1 cellular context compared by ENCODE assay signal in genomic region chr10:95415631-95416031, GRCh38.
TF ChIP-seq lines count a peak whose summit lies in the region.

No MANE protein-coding gene starts in this region.

TF ChIP-seq in H1, 55 proteins besides CTCF, POLR2A, EP300 and RAD21:
- no peak for TF ChIP-seq JUN (IDR thresholded peaks at IDR 0.05; ENCODE audit: low read depth, low read length)
- no peak for TF ChIP-seq SIRT6 (IDR thresholded peaks at IDR 0.05; ENCODE audit: low read length)
- TF ChIP-seq TAF1 (IDR thresholded peaks at IDR 0.05; ENCODE audit: low read depth, low read length) = no peak
- no peak for TF ChIP-seq CTBP2 (IDR thresholded peaks at IDR 0.05; ENCODE audit: borderline replicate concordance, insufficient read depth, insufficient read length, low read length)
- TF ChIP-seq SP2 (IDR thresholded peaks at IDR 0.05; ENCODE audit: low read length) = no peak
- no peak for TF ChIP-seq SRF (IDR thresholded peaks at IDR 0.05; ENCODE audit: low read depth, low read length)
- no peak for TF ChIP-seq CHD2 (IDR thresholded peaks at IDR 0.05; ENCODE audit: low read length)
- TF ChIP-seq NANOG (IDR thresholded peaks at IDR 0.05; ENCODE audit: insufficient read depth, low read depth, low read length, poor library complexity, severe bottlenecking) = no peak
- no peak for TF ChIP-seq SIX5 (IDR thresholded peaks at IDR 0.05; ENCODE audit: low read depth, low read length)
